ENCODE assay signal across 2 cellular contexts in genomic region chr12:124913474-124914391, GRCh38.
TF ChIP-seq lines count a peak whose summit lies in the region.

No MANE protein-coding gene starts in this region.

TF ChIP-seq in SK-N-SH treated with all-trans-retinoic acid at 6 μM for 48 hours, 23 proteins besides CTCF, POLR2A, EP300 and RAD21 (continued from another document):
- TF ChIP-seq POU6F1 (CRISPR knock-in tag; IDR thresholded peaks at IDR 0.05; ENCODE audit: borderline replicate concordance, low read depth) (no peak), BACH2 (CRISPR knock-in tag; IDR thresholded peaks at IDR 0.05; ENCODE audit: borderline replicate concordance) (no peak), ZNF565 (CRISPR knock-in tag; conservative IDR thresholded peaks at IDR 0.05; ENCODE audit: low read depth) (peak; percentile 52; the same call in 1 of the 2 replicates)

TF ChIP-seq in K562, 482 proteins besides CTCF, POLR2A, EP300 and RAD21 (continued from another document and continues in another):
- TF ChIP-seq ATF4 (CRISPR knock-in tag; IDR thresholded peaks at IDR 0.05) = no peak
- TF ChIP-seq L3MBTL2 (IDR thresholded peaks at IDR 0.05) = peak; percentile 24
- TF ChIP-seq ELK3 (CRISPR knock-in tag; IDR thresholded peaks at IDR 0.05) = no peak; the same call in 1 of the 2 replicates
- TF ChIP-seq ZNF518B (CRISPR knock-in tag; IDR thresholded peaks at IDR 0.05) = no peak
- no peak; the same call in 1 of the 2 replicates for TF ChIP-seq NFE2 (IDR thresholded peaks at IDR 0.05; ENCODE audit: low read depth)
- no peak for TF ChIP-seq ZNF511 (CRISPR knock-in tag; IDR thresholded peaks at IDR 0.05)
- TF ChIP-seq NUFIP1 (IDR thresholded peaks at IDR 0.05; ENCODE audit: partially characterized antibody) = no peak
- no peak for TF ChIP-seq TCF7L2 (IDR thresholded peaks at IDR 0.05; ENCODE audit: low read depth, low read length)
- peak; percentile 25; the same call in 1 of the 2 replicates for TF ChIP-seq RFX5 (IDR thresholded peaks at IDR 0.05; ENCODE audit: low read depth, low read length)
- no peak for TF ChIP-seq DPF2 (IDR thresholded peaks at IDR 0.05)
- no peak for TF ChIP-seq ZNF668 (CRISPR knock-in tag; IDR thresholded peaks at IDR 0.05)
- no peak for TF ChIP-seq ZNF197 (CRISPR knock-in tag; IDR thresholded peaks at IDR 0.05; ENCODE audit: low read depth)
- TF ChIP-seq GATAD2B (IDR thresholded peaks at IDR 0.05; ENCODE audit: borderline replicate concordance) = no peak
- TF ChIP-seq ZNF77 (CRISPR knock-in tag; IDR thresholded peaks at IDR 0.05) = no peak
- no peak for TF ChIP-seq SAP30 (IDR thresholded peaks at IDR 0.05; ENCODE audit: borderline replicate concordance, insufficient read depth, low read depth, low read length, poor library complexity, severe bottlenecking)
- 0 out of 2 replicates have a peak, but pooled peaks have one; percentile 33 for TF ChIP-seq ZBTB5 (IDR thresholded peaks at IDR 0.05)
- no peak for TF ChIP-seq HIVEP1 (CRISPR knock-in tag; IDR thresholded peaks at IDR 0.05)
- no peak for TF ChIP-seq BCL6 (CRISPR knock-in tag; IDR thresholded peaks at IDR 0.05)
- no peak for TF ChIP-seq PREB (CRISPR knock-in tag; IDR thresholded peaks at IDR 0.05)
- no peak for TF ChIP-seq CHD4 (IDR thresholded peaks at IDR 0.05; ENCODE audit: insufficient read depth, insufficient replicate concordance, low read depth, low read length, poor library complexity, severe bottlenecking)
- TF ChIP-seq ZNF224 (CRISPR knock-in tag; IDR thresholded peaks at IDR 0.05) = no peak
- TF ChIP-seq ZNF695 (CRISPR knock-in tag; IDR thresholded peaks at IDR 0.05) = no peak
- no peak for TF ChIP-seq PHF21A (IDR thresholded peaks at IDR 0.05; ENCODE audit: borderline replicate concordance, low read depth)
- peak; percentile 51; the same call in 1 of the 2 replicates for TF ChIP-seq ZNF407 (IDR thresholded peaks at IDR 0.05; ENCODE audit: low read depth)
- no peak for TF ChIP-seq ZBTB1 (CRISPR knock-in tag; IDR thresholded peaks at IDR 0.05; ENCODE audit: borderline replicate concordance, low read depth)
- TF ChIP-seq ZBTB11 (CRISPR knock-in tag; IDR thresholded peaks at IDR 0.05) = no peak
- TF ChIP-seq ZNF408 (CRISPR knock-in tag; IDR thresholded peaks at IDR 0.05; ENCODE audit: low read depth) = no peak
- TF ChIP-seq HOMEZ (CRISPR knock-in tag; IDR thresholded peaks at IDR 0.05) = no peak
- no peak for TF ChIP-seq NR4A1 (CRISPR knock-in tag; IDR thresholded peaks at IDR 0.05)
- no peak for TF ChIP-seq NR4A1 (tag; IDR thresholded peaks at IDR 0.05)
- no peak for TF ChIP-seq RAD51 (IDR thresholded peaks at IDR 0.05; ENCODE audit: borderline replicate concordance, low read depth)
- no peak; the same call in none of the 2 replicates for TF ChIP-seq CXXC5 (CRISPR knock-in tag; IDR thresholded peaks at IDR 0.05)
